ENCODE assay signal across 32 cellular contexts in genomic region chr14:100364403-100364802, GRCh38. TPM values are rescaled to one million over a fixed set of nuclear protein-coding genes. Genes with fewer than 3 reads are reported as not detected.
"Had no signal": no experiment of that assay in that cellular context is flagged by ENCODE, and none has a peak within 500 bp of the region (broad histone marks: within the 10 kb centered on the region; RNA-seq: fewer than 3 reads in every experiment).

No MANE protein-coding gene starts in this region.

- H3K9ac ChIP-seq: parathyroid adenoma had no signal

- H3K27ac ChIP-seq: epithelial cell of prostate, foreskin keratinocyte, hepatocyte, parathyroid adenoma, right atrium auricular region, thyroid gland had no signal

- H3K4me3 Mint-ChIP-seq: dendritic cell treated with granulocyte-macrophage colony-stimulating factor and Interleukin-4, amounts not matched to agents 40 ng/mL and 50 ng/mL, for 4 days; endodermal cell; memory B cell; natural killer cell; stimulated activated effector memory CD8-positive, alpha-beta T cell treated with anti-CD3 and anti-CD28 coated beads, Interleukin-12 subunit alpha, Interleukin-12 subunit beta, amount 100 ng/mL, for 72 hours had no signal

- H3K27me3 Mint-ChIP-seq: dendritic cell treated with granulocyte-macrophage colony-stimulating factor and Interleukin-4, amounts not matched to agents 40 ng/mL and 50 ng/mL, for 4 days; memory B cell; progenitor cell of endocrine pancreas had no signal

- H3K27me3 ChIP-seq: foreskin keratinocyte, gastroesophageal sphincter, heart left ventricle, hepatocyte, right atrium auricular region, sigmoid colon, stomach, thyroid gland had no signal

- H3K27ac Mint-ChIP-seq: dendritic cell treated with granulocyte-macrophage colony-stimulating factor and Interleukin-4, amounts not matched to agents 40 ng/mL and 50 ng/mL, for 4 days; endodermal cell; memory B cell; natural killer cell; progenitor cell of endocrine pancreas; stimulated activated effector memory CD8-positive, alpha-beta T cell treated with anti-CD3 and anti-CD28 coated beads, Interleukin-12 subunit alpha, Interleukin-12 subunit beta, amount 100 ng/mL, for 72 hours had no signal

- ATAC-seq: esophagus mucosa; foreskin keratinocyte; gastroesophageal sphincter; heart left ventricle; left cardiac atrium; left ventricle myocardium superior; natural killer cell; stimulated activated effector memory CD8-positive, alpha-beta T cell treated with anti-CD3 and anti-CD28 coated beads, Interleukin-12 subunit alpha, Interleukin-12 subunit beta, amount 100 ng/mL, for 72 hours had no signal

- DNase-seq: cerebellar nuclear complex; effector CD8-positive, alpha-beta T cell; endodermal cell; foreskin keratinocyte; heart left ventricle; left cardiac atrium; left ventricle myocardium superior; natural killer cell; sigmoid colon; stimulated activated CD4-positive, alpha-beta T cell treated with anti-CD3 and anti-CD28 coated beads, Interleukin-2, amount 100 ng/mL, for 24 hours; stimulated activated CD4-positive, alpha-beta T cell treated with anti-CD3 and anti-CD28 coated beads, Interleukin-4, amount 100 ng/mL, for 24 hours; stimulated activated naive CD4-positive, alpha-beta T cell treated with Interleukin-2 at 50 U/mL for 16 hours; stomach; thyroid gland; trophoblast cell had no signal

- H3K4me1 ChIP-seq: foreskin keratinocyte, parathyroid adenoma, thyroid gland had no signal

- H3K4me3 ChIP-seq: gastroesophageal sphincter, heart left ventricle, hepatocyte, lung, right atrium auricular region, sigmoid colon, stomach, thyroid gland had no signal

- H3K9me3 ChIP-seq: gastroesophageal sphincter, heart left ventricle, right atrium auricular region, sigmoid colon, stomach, thyroid gland had no signal

- H3K4me1 Mint-ChIP-seq: natural killer cell had no signal

- H3K9me3 Mint-ChIP-seq: dendritic cell treated with granulocyte-macrophage colony-stimulating factor and Interleukin-4, amounts not matched to agents 40 ng/mL and 50 ng/mL, for 4 days; memory B cell; natural killer cell; stimulated activated effector memory CD8-positive, alpha-beta T cell treated with anti-CD3 and anti-CD28 coated beads, Interleukin-12 subunit alpha, Interleukin-12 subunit beta, amount 100 ng/mL, for 72 hours had no signal

RNA-seq across cellular contexts. Expression of gene SLC25A47, which starts 41.3 kb away (rescaled TPM):
- total RNA-seq: endodermal cell, esophagus mucosa, foreskin keratinocyte, heart left ventricle, kidney epithelial cell, left cardiac atrium, left ventricle myocardium superior, osteoblast, progenitor cell of endocrine pancreas, right atrium auricular region, sigmoid colon, subcutaneous adipose tissue, temporal lobe, thyroid gland had no signal
- polyA plus RNA-seq: fibroblast of lung, foreskin keratinocyte, heart left ventricle, neural cell, stomach had no signal
